9 cellular contexts compared by ENCODE assay signal in the genomic region with DNA sequence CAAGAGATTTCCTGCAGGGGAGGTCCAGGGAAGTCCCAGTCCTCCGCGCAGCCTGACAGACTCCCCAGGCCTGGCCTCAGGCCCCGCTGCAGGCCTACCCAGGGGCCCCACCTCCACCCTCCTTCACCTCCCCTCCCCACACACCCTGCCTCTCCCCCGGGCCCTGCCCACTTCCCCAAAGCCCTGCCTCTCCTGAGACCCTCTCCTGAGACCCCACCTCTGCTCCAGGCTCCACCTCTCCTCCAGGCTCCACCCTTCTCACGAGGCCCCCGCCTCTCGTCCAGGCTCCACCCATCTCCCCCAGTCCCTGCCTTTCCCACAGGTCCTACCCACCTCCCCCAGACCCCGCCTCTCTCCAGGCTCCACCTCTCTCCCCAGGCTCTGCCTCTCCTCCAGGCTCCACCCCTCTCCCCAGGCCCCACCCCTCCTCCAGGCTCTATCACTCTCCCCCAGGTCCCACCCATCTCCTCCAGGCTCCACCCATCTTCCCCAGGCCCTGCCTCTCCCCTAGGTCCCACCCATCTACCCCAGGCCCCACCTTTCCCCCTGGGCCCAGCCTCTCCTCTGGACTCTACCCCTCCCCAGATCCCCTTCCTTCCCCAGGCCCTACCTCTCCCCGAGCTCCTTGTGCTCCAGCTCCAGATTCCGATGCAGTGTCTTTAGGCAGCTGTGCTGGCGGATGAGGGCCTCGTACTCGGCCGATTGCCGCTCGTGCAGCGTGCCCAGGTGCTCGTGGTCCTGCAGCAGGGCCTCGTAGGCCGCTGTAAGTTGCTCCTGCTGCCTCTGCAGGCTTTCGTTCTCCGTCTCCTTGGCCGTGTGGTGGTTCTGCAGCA. TPM values are rescaled to one million over a fixed set of nuclear protein-coding genes. Genes with fewer than 3 reads are reported as not detected.
DNase-seq lines count a peak whose midpoint lies in the region; ATAC-seq and TF ChIP-seq lines count a peak whose summit lies in the region.
"Had no signal": no experiment of that assay in that cellular context is flagged by ENCODE, and none has a peak within 500 bp of the region (broad histone marks: within the 10 kb centered on the region; RNA-seq: fewer than 3 reads in every experiment).

No MANE protein-coding gene starts in this region.

- no peaks in the 10 kb centered on the region for H4K20me1 ChIP-seq in osteoblast (ENCODE audit: insufficient read depth, low read length)

- ATAC-seq in SK-N-SH treated with all-trans-retinoic acid at 6 μM for 48 hours: peak; percentile 78
- ATAC-seq in GM18858 (IDR thresholded peaks at IDR 0.05; ENCODE audit: unreplicated experiment): no peak
- ATAC-seq in HG03457 (IDR thresholded peaks at IDR 0.05; ENCODE audit: unreplicated experiment): no peak

- CTCF ChIA-PET in HEK293 (lab: Yijun Ruan, JAX): no interaction called here

- no peaks in the 10 kb centered on the region for H3K79me2 ChIP-seq in osteoblast (ENCODE audit: insufficient read depth, low read length)

- DNase-seq in Daoy (ENCODE audit: low read depth): peak; percentile 58
- peak; percentile 33 for DNase-seq in cerebellar cortex (ENCODE audit: low spot score)
- DNase-seq in osteoblast (ENCODE audit: insufficient read length, low spot score, missing footprints): peak; percentile 84
- no peak for DNase-seq in inferior parietal cortex (ENCODE audit: extremely low spot score)

- no peak overlapping the region for H3K4me2 ChIP-seq in osteoblast (ENCODE audit: insufficient read depth, low read length)

- peaks cover 14% of the 10 kb centered on the region for H3K27me3 ChIP-seq in osteoblast (ENCODE audit: insufficient read depth, low read length)

- no peak overlapping the region for H3K27ac ChIP-seq in HEK293 (ENCODE audit: extremely low read depth, low read depth, low read length)
- no peak overlapping the region for H3K27ac ChIP-seq in osteoblast (ENCODE audit: low read depth, low read length)
- H3K27ac ChIP-seq: epithelial cell of prostate had no signal

- H3K36me3 ChIP-seq in HEK293 (ENCODE audit: control insufficient read depth in 2 of 2, insufficient read depth in 1 of 2, low read length in 2 of 2) (peaks cover 4 to 67% of the 10 kb centered on the region in 2 experiments; a peak in 2 of 3 replicates), osteoblast (ENCODE audit: insufficient read depth, low read length) (no peaks in the 10 kb centered on the region)

- no peak overlapping the region for H2AFZ ChIP-seq in osteoblast (ENCODE audit: low read length)

- TF ChIP-seq CTCF in HEK293 (tag by site-specific recombination; IDR thresholded peaks at IDR 0.05): no peak
- no peak for TF ChIP-seq CTCF in osteoblast (IDR thresholded peaks at IDR 0.05; ENCODE audit: extremely low read depth, low read depth, low read length)

- no peaks in the 10 kb centered on the region for H3K9me3 ChIP-seq in HEK293 (ENCODE audit: control insufficient read depth, insufficient read depth, low read depth, low read length)
- no peaks in the 10 kb centered on the region for H3K9me3 ChIP-seq in osteoblast (ENCODE audit: low read depth, low read length)

- H3K4me1 ChIP-seq in HEK293 (ENCODE audit: control insufficient read depth, insufficient read depth, low read length) (no peaks in the 10 kb centered on the region), osteoblast (ENCODE audit: insufficient read depth, low read length) (no peaks in the 10 kb centered on the region)

- POLR2A ChIA-PET in HEK293 (lab: Yijun Ruan, JAX): no interaction called here

- H3K4me3 ChIP-seq in HEK293 (ENCODE audit: low read depth, low read length) (no peak overlapping the region), osteoblast (ENCODE audit: insufficient read depth, low read length) (no peak overlapping the region)

TF ChIP-seq in HEK293, 187 proteins besides CTCF, POLR2A, EP300 and RAD21:
- TF ChIP-seq ZFHX2 (tag by site-specific recombination; conservative IDR thresholded peaks at IDR 0.05) (0 out of 2 replicates have a peak, but pooled peaks have one; percentile 11), ZNF10 (tag by site-specific recombination; IDR thresholded peaks at IDR 0.05) (no peak), ZNF792 (tag by site-specific recombination; IDR thresholded peaks at IDR 0.05) (no peak), SP3 (tag by site-specific recombination; IDR thresholded peaks at IDR 0.05) (peak; percentile 28; the same call in 1 of the 2 replicates), SP2 (tag by site-specific recombination; IDR thresholded peaks at IDR 0.05) (peak; percentile 32), KLF1 (tag by site-specific recombination; IDR thresholded peaks at IDR 0.05) (peak; percentile 77), EGR2 (tag by site-specific recombination; IDR thresholded peaks at IDR 0.05; ENCODE audit: low read depth) (0 out of 2 replicates have a peak, but pooled peaks have one; percentile 14)
- TF ChIP-seq, protein P1, sequence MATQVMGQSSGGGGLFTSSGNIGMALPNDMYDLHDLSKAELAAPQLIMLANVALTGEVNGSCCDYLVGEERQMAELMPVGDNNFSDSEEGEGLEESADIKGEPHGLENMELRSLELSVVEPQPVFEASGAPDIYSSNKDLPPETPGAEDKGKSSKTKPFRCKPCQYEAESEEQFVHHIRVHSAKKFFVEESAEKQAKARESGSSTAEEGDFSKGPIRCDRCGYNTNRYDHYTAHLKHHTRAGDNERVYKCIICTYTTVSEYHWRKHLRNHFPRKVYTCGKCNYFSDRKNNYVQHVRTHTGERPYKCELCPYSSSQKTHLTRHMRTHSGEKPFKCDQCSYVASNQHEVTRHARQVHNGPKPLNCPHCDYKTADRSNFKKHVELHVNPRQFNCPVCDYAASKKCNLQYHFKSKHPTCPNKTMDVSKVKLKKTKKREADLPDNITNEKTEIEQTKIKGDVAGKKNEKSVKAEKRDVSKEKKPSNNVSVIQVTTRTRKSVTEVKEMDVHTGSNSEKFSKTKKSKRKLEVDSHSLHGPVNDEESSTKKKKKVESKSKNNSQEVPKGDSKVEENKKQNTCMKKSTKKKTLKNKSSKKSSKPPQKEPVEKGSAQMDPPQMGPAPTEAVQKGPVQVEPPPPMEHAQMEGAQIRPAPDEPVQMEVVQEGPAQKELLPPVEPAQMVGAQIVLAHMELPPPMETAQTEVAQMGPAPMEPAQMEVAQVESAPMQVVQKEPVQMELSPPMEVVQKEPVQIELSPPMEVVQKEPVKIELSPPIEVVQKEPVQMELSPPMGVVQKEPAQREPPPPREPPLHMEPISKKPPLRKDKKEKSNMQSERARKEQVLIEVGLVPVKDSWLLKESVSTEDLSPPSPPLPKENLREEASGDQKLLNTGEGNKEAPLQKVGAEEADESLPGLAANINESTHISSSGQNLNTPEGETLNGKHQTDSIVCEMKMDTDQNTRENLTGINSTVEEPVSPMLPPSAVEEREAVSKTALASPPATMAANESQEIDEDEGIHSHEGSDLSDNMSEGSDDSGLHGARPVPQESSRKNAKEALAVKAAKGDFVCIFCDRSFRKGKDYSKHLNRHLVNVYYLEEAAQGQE (tag by site-specific recombination; IDR thresholded peaks at IDR 0.05): no peak

TF ChIP-seq in SK-N-SH treated with all-trans-retinoic acid at 6 μM for 48 hours, 23 proteins besides CTCF, POLR2A, EP300 and RAD21:
- TF ChIP-seq OSR1 (CRISPR knock-in tag; IDR thresholded peaks at IDR 0.05) (no peak), ZNF565 (CRISPR knock-in tag; conservative IDR thresholded peaks at IDR 0.05; ENCODE audit: low read depth) (no peak), ZFP30 (CRISPR knock-in tag; IDR thresholded peaks at IDR 0.05) (no peak), GLIS3 (CRISPR knock-in tag; IDR thresholded peaks at IDR 0.05) (no peak), ISL1 (CRISPR knock-in tag; IDR thresholded peaks at IDR 0.05) (no peak), ARNTL (CRISPR knock-in tag; IDR thresholded peaks at IDR 0.05; ENCODE audit: borderline replicate concordance, low read depth) (no peak), CSDC2 (CRISPR knock-in tag; IDR thresholded peaks at IDR 0.05) (no peak)
- TF ChIP-seq, protein P2, sequence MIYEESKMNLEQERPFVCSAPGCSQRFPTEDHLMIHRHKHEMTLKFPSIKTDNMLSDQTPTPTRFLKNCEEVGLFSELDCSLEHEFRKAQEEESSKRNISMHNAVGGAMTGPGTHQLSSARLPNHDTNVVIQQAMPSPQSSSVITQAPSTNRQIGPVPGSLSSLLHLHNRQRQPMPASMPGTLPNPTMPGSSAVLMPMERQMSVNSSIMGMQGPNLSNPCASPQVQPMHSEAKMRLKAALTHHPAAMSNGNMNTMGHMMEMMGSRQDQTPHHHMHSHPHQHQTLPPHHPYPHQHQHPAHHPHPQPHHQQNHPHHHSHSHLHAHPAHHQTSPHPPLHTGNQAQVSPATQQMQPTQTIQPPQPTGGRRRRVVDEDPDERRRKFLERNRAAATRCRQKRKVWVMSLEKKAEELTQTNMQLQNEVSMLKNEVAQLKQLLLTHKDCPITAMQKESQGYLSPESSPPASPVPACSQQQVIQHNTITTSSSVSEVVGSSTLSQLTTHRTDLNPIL (CRISPR knock-in tag; IDR thresholded peaks at IDR 0.05; ENCODE audit: low read depth): no peak
- TF ChIP-seq, protein P3, sequence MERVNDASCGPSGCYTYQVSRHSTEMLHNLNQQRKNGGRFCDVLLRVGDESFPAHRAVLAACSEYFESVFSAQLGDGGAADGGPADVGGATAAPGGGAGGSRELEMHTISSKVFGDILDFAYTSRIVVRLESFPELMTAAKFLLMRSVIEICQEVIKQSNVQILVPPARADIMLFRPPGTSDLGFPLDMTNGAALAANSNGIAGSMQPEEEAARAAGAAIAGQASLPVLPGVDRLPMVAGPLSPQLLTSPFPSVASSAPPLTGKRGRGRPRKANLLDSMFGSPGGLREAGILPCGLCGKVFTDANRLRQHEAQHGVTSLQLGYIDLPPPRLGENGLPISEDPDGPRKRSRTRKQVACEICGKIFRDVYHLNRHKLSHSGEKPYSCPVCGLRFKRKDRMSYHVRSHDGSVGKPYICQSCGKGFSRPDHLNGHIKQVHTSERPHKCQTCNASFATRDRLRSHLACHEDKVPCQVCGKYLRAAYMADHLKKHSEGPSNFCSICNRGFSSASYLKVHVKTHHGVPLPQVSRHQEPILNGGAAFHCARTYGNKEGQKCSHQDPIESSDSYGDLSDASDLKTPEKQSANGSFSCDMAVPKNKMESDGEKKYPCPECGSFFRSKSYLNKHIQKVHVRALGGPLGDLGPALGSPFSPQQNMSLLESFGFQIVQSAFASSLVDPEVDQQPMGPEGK (CRISPR knock-in tag; IDR thresholded peaks at IDR 0.05; ENCODE audit: borderline replicate concordance): no peak

RNA-seq across cellular contexts. Expression of a gene that starts 58.8 kb away (rescaled TPM):
- 10.1 and 11.6 TPM in 2 replicates for total RNA-seq in Daoy (2014; rRNA removed; shearing (Covaris generic))
- 8.0 and 8.5 TPM in 2 replicates for total RNA-seq in osteoblast
